13 cellular contexts compared by ENCODE assay signal in genomic region chr7:151661556-151661955, GRCh38.
"Had no signal": no experiment of that assay in that cellular context is flagged by ENCODE, and none has a peak within 500 bp of the region (broad histone marks: within the 10 kb centered on the region; RNA-seq: fewer than 3 reads in every experiment).

No MANE protein-coding gene starts in this region.

- H3K27ac Mint-ChIP-seq: activated CD4-positive, alpha-beta T cell treated with anti-CD3 and anti-CD28 coated beads, Interleukin-2, amount 10 ng/mL, durations not matched to agents 7 days and 5 days; activated T-helper 1 cell treated with anti-CD3 and anti-CD28 coated beads, Interleukin-12 subunit alpha, Interleukin-12 subunit beta, Interleukin-2, Interleukin-4 antibody, amounts not matched to agents 30 ng/mL and 10 ng/mL and 1 ng/mL, durations not matched to agents 14 hours and 24 hours and 36 hours; progenitor cell of endocrine pancreas had no signal

- H3K4me1 Mint-ChIP-seq: activated CD4-positive, alpha-beta T cell treated with anti-CD3 and anti-CD28 coated beads, Interleukin-2, amount 10 ng/mL, durations not matched to agents 7 days and 5 days; naive B cell had no signal

- ATAC-seq: sciatic nerve; stimulated activated naive CD8-positive, alpha-beta T cell treated with anti-CD3 and anti-CD28 coated beads, Interleukin-15, Interleukin-2, amounts not matched to agents 100 U/mL and 50 U/mL, for 24 hours had no signal

- DNase-seq: activated CD4-positive, alpha-beta T cell treated with anti-CD3 and anti-CD28 coated beads, Interleukin-2, amount 10 ng/mL, durations not matched to agents 7 days and 5 days; activated CD4-positive, CD25-positive, alpha-beta regulatory T cell; activated CD8-positive, alpha-beta memory T cell treated with anti-CD3 and anti-CD28 coated beads for 24 hours; erythroblast; naive B cell; stimulated activated naive CD8-positive, alpha-beta T cell treated with anti-CD3 and anti-CD28 coated beads, Interleukin-15, Interleukin-2, amounts not matched to agents 100 U/mL and 50 U/mL, for 24 hours; upper lobe of left lung had no signal

- H3K9me3 Mint-ChIP-seq: activated CD4-positive, alpha-beta T cell treated with anti-CD3 and anti-CD28 coated beads, Interleukin-2, amount 10 ng/mL, durations not matched to agents 7 days and 5 days; activated T-helper 1 cell treated with anti-CD3 and anti-CD28 coated beads, Interleukin-12 subunit alpha, Interleukin-12 subunit beta, Interleukin-2, Interleukin-4 antibody, amounts not matched to agents 30 ng/mL and 10 ng/mL and 1 ng/mL, durations not matched to agents 14 hours and 24 hours and 36 hours; naive B cell had no signal

- H3K27me3 Mint-ChIP-seq: activated CD4-positive, alpha-beta T cell treated with anti-CD3 and anti-CD28 coated beads, Interleukin-2, amount 10 ng/mL, durations not matched to agents 7 days and 5 days; naive B cell had no signal

- H3K4me3 Mint-ChIP-seq: activated CD4-positive, alpha-beta T cell treated with anti-CD3 and anti-CD28 coated beads, Interleukin-2, amount 10 ng/mL, durations not matched to agents 7 days and 5 days; activated T-helper 1 cell treated with anti-CD3 and anti-CD28 coated beads, Interleukin-12 subunit alpha, Interleukin-12 subunit beta, Interleukin-2, Interleukin-4 antibody, amounts not matched to agents 30 ng/mL and 10 ng/mL and 1 ng/mL, durations not matched to agents 14 hours and 24 hours and 36 hours; naive B cell had no signal

- FAIRE-seq: astrocyte, bronchial epithelial cell, keratinocyte had no signal
